In the genomic region with DNA sequence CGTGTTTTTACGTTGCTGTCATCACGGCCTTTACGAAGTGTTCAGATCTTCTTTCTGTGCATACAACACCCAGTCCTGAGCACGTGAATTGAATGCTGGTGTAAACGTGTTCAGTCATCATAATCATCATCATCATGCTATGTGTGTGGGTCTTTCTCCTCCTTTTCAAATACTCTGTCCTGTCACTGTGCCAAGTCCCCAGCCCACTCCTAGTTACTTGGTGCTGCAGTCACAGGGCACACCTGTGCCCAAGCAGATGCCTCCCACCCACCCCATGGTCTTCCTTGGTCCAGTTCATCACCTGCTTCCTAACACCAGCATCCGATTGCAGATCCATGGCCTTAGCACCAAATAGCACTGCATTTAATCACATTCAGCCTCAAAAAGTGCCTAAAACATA, we compare ENCODE assay signal across 5 cellular contexts.
"Had no signal": no experiment of that assay in that cellular context is flagged by ENCODE, and none has a peak within 500 bp of the region (broad histone marks: within the 10 kb centered on the region; RNA-seq: fewer than 3 reads in every experiment).

No MANE protein-coding gene starts in this region.

- H3K27ac Mint-ChIP-seq: H9 had no signal

- H3K27ac ChIP-seq: GM23248 had no signal

- H3K4me3 Mint-ChIP-seq: H9 had no signal

- H3K9me3 Mint-ChIP-seq: H9 had no signal

- H3K4me3 ChIP-seq: GM23248 had no signal

- DNase-seq: GM23248, GOT3, H9, HCEC 1CT, IMR-90 had no signal
